ENCODE assay signal across 14 cellular contexts in the genomic region with DNA sequence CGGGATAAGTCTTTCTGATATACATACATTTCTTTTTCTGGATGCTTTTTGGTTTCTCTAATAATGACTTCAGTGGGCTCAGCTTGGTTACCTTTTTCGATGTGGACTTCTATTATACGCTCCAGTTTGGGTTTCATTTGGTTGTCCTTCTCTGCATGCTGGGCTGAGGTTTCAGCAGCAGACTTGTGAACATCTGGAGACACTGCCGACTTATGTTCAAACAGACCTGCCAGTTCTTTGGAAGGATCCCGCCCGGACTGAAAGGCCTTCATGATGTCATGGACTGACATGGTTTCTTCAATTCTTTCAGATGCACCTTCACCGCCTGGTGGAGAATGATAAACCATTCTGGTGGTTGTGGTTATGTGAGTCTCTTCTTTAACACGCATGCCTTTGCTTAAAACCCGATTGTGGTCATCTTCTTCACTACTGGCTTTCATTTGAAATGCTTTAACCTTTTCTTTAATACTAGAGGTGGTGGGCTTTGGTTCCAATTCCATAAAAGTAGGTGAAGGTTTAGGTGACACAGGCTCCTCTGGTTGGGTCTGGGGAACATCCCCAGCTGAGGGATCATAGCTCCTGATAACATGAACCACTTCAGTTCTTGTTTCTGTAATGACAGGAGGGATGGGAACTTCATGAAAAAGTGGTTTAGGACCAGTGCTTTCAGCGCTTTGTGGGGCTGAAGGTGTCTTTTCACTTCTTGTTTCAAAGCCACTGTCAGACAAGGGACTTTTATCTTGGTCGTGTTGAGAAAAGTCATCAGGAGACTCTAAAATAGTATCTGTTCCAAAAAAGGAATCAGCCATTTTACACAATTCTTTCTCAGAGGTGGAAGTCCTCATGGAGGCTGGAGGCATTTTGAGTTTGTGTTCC.
DNase-seq lines count a peak whose midpoint lies in the region; ATAC-seq and TF ChIP-seq lines count a peak whose summit lies in the region.
"Had no signal": no experiment of that assay in that cellular context is flagged by ENCODE, and none has a peak within 500 bp of the region (broad histone marks: within the 10 kb centered on the region; RNA-seq: fewer than 3 reads in every experiment).

No MANE protein-coding gene starts in this region.

- H3K4me1 Mint-ChIP-seq in WTC11 = no peaks in the 10 kb centered on the region
- H3K4me1 Mint-ChIP-seq: naive thymus-derived CD8-positive, alpha-beta T cell had no signal

- no peak overlapping the region for H3K4me3 Mint-ChIP-seq in WTC11
- H3K4me3 Mint-ChIP-seq: HFFc6; naive thymus-derived CD8-positive, alpha-beta T cell had no signal

- no peak for TF ChIP-seq CTCF in WTC11 (IDR thresholded peaks at IDR 0.05)

- no peaks in the 10 kb centered on the region for H3K27me3 Mint-ChIP-seq in WTC11 (ENCODE audit: low read depth)

- H3K36me3 ChIP-seq in SJCRH30 = no peaks in the 10 kb centered on the region

- H3K9me3 Mint-ChIP-seq in WTC11 = no peaks in the 10 kb centered on the region
- H3K9me3 Mint-ChIP-seq: HFFc6; naive thymus-derived CD8-positive, alpha-beta T cell had no signal

- CTCF ChIA-PET in WTC11 (lab: Charles Lee) = no interaction called here

- no peaks in the 10 kb centered on the region for H3K4me1 ChIP-seq in SJCRH30

- no peak for DNase-seq in HCEC 1CT
- DNase-seq in SJCRH30 = no peak
- no peak for DNase-seq in WTC11 (ENCODE audit: low spot score)
- no peak for DNase-seq in stimulated activated CD4-positive, alpha-beta T cell treated with anti-CD3 and anti-CD28 coated beads, Interleukin-2, amount 100 ng/mL, for 24 hours
- DNase-seq: activated CD4-positive, alpha-beta T cell treated with anti-CD3 and anti-CD28 coated beads, Interleukin-2, amount 50 U/mL, for 1 hour; activated naive CD4-positive, alpha-beta T cell treated with anti-CD3 and anti-CD28 coated beads, Interleukin-2, amount 50 U/mL, for 16 hours; HFFc6; kidney glomerular epithelial cell; naive thymus-derived CD8-positive, alpha-beta T cell had no signal

- H3K36me3 Mint-ChIP-seq in WTC11 = peaks cover 30% of the 10 kb centered on the region

- H3K9me3 ChIP-seq in SJCRH30 (replicated peaks) = no peaks in the 10 kb centered on the region

- ATAC-seq in GM18498 (IDR thresholded peaks at IDR 0.05; ENCODE audit: unreplicated experiment) = peak; percentile 90
- peak; percentile 92 for ATAC-seq in GM19452 (IDR thresholded peaks at IDR 0.05; ENCODE audit: unreplicated experiment)
- peak; percentile 93 for ATAC-seq in HG02840 (IDR thresholded peaks at IDR 0.05; ENCODE audit: low FRiP score, unreplicated experiment)
- ATAC-seq in HG03457 (IDR thresholded peaks at IDR 0.05; ENCODE audit: unreplicated experiment) = peak; percentile 86
- ATAC-seq in WTC11 = no peak
- ATAC-seq: naive thymus-derived CD8-positive, alpha-beta T cell had no signal

- no peak overlapping the region for H3K27ac ChIP-seq in SJCRH30
- H3K27ac ChIP-seq: skin epidermis had no signal

- H3K4me3 ChIP-seq in SJCRH30 = no peak overlapping the region
- H3K4me3 ChIP-seq: skin epidermis had no signal

- POLR2A ChIA-PET in WTC11 (lab: Charles Lee) = no interaction called here

- no peaks in the 10 kb centered on the region for H3K27me3 ChIP-seq in SJCRH30

- no peak overlapping the region for H3K27ac Mint-ChIP-seq in WTC11
- H3K27ac Mint-ChIP-seq: HFFc6; naive thymus-derived CD8-positive, alpha-beta T cell had no signal

TF ChIP-seq in WTC11, 78 proteins besides CTCF, POLR2A, EP300 and RAD21 (continues in another document):
- TF ChIP-seq, protein P1, sequence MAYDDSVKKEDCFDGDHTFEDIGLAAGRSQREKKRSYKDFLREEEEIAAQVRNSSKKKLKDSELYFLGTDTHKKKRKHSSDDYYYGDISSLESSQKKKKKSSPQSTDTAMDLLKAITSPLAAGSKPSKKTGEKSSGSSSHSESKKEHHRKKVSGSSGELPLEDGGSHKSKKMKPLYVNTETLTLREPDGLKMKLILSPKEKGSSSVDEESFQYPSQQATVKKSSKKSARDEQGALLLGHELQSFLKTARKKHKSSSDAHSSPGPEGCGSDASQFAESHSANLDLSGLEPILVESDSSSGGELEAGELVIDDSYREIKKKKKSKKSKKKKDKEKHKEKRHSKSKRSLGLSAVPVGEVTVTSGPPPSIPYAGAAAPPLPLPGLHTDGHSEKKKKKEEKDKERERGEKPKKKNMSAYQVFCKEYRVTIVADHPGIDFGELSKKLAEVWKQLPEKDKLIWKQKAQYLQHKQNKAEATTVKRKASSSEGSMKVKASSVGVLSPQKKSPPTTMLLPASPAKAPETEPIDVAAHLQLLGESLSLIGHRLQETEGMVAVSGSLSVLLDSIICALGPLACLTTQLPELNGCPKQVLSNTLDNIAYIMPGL (CRISPR knock-in tag; IDR thresholded peaks at IDR 0.05) = no peak
- no peak for TF ChIP-seq ZNF263 (CRISPR knock-in tag; IDR thresholded peaks at IDR 0.05; ENCODE audit: low read depth)
- no peak for TF ChIP-seq PRRX2 (CRISPR knock-in tag; IDR thresholded peaks at IDR 0.05)
- TF ChIP-seq GABPB1 (CRISPR knock-in tag; IDR thresholded peaks at IDR 0.05) = no peak
- TF ChIP-seq MYBL2 (CRISPR knock-in tag; IDR thresholded peaks at IDR 0.05) = no peak
- no peak for TF ChIP-seq JUN (CRISPR knock-in tag; IDR thresholded peaks at IDR 0.05)
- TF ChIP-seq, protein P2, sequence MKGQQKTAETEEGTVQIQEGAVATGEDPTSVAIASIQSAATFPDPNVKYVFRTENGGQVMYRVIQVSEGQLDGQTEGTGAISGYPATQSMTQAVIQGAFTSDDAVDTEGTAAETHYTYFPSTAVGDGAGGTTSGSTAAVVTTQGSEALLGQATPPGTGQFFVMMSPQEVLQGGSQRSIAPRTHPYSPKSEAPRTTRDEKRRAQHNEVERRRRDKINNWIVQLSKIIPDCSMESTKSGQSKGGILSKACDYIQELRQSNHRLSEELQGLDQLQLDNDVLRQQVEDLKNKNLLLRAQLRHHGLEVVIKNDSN (CRISPR knock-in tag; IDR thresholded peaks at IDR 0.05) = no peak
- TF ChIP-seq FOXJ3 (CRISPR knock-in tag; IDR thresholded peaks at IDR 0.05; ENCODE audit: borderline replicate concordance) = no peak
- TF ChIP-seq, protein P3, sequence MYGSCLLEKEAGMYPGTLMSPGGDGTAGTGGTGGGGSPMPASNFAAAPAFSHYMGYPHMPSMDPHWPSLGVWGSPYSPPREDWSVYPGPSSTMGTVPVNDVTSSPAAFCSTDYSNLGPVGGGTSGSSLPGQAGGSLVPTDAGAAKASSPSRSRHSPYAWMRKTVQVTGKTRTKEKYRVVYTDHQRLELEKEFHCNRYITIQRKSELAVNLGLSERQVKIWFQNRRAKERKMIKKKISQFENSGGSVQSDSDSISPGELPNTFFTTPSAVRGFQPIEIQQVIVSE (CRISPR knock-in tag; IDR thresholded peaks at IDR 0.05; ENCODE audit: borderline replicate concordance) = no peak
- TF ChIP-seq MXD4 (CRISPR knock-in tag; IDR thresholded peaks at IDR 0.05; ENCODE audit: borderline replicate concordance) = no peak
- TF ChIP-seq, protein P4, sequence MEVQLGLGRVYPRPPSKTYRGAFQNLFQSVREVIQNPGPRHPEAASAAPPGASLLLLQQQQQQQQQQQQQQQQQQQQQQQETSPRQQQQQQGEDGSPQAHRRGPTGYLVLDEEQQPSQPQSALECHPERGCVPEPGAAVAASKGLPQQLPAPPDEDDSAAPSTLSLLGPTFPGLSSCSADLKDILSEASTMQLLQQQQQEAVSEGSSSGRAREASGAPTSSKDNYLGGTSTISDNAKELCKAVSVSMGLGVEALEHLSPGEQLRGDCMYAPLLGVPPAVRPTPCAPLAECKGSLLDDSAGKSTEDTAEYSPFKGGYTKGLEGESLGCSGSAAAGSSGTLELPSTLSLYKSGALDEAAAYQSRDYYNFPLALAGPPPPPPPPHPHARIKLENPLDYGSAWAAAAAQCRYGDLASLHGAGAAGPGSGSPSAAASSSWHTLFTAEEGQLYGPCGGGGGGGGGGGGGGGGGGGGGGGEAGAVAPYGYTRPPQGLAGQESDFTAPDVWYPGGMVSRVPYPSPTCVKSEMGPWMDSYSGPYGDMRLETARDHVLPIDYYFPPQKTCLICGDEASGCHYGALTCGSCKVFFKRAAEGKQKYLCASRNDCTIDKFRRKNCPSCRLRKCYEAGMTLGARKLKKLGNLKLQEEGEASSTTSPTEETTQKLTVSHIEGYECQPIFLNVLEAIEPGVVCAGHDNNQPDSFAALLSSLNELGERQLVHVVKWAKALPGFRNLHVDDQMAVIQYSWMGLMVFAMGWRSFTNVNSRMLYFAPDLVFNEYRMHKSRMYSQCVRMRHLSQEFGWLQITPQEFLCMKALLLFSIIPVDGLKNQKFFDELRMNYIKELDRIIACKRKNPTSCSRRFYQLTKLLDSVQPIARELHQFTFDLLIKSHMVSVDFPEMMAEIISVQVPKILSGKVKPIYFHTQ (CRISPR knock-in tag; IDR thresholded peaks at IDR 0.05) = no peak
- TF ChIP-seq, protein P5, sequence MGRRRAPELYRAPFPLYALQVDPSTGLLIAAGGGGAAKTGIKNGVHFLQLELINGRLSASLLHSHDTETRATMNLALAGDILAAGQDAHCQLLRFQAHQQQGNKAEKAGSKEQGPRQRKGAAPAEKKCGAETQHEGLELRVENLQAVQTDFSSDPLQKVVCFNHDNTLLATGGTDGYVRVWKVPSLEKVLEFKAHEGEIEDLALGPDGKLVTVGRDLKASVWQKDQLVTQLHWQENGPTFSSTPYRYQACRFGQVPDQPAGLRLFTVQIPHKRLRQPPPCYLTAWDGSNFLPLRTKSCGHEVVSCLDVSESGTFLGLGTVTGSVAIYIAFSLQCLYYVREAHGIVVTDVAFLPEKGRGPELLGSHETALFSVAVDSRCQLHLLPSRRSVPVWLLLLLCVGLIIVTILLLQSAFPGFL (CRISPR knock-in tag; IDR thresholded peaks at IDR 0.05; ENCODE audit: borderline replicate concordance) = no peak
- no peak for TF ChIP-seq NFYB (CRISPR knock-in tag; conservative IDR thresholded peaks at IDR 0.05; ENCODE audit: low read depth)
